In genomic region chr1:214438059-214438458, GRCh38 we compare ENCODE assay signal across 13 cellular contexts.
DNase-seq lines count a peak whose midpoint lies in the region; ATAC-seq and TF ChIP-seq lines count a peak whose summit lies in the region.
"Had no signal": no experiment of that assay in that cellular context is flagged by ENCODE, and none has a peak within 500 bp of the region (broad histone marks: within the 10 kb centered on the region; RNA-seq: fewer than 3 reads in every experiment).

No MANE protein-coding gene starts in this region.

- H3K36me3 ChIP-seq in OCI-LY1 (ENCODE audit: insufficient read depth, low read length) (no peaks in the 10 kb centered on the region), trophoblast cell (ENCODE audit: control insufficient read depth in 1 of 2, insufficient read depth in 2 of 2, low read length in 2 of 2) (peaks cover 3 to 4% of the 10 kb centered on the region in 2 experiments), body of pancreas (replicated peaks in 1 of 2; ENCODE audit: insufficient read depth in 1 of 2, low read depth in 2 of 2) (no peaks in the 10 kb centered on the region)

- H2BK12ac ChIP-seq in trophoblast cell (ENCODE audit: low read length), result peak overlapping the region; percentile 4

- peaks cover 1% of the 10 kb centered on the region for H3K27me3 Mint-ChIP-seq in activated CD4-positive, alpha-beta memory T cell treated with anti-CD3 and anti-CD28 coated beads for 36 hours
- H3K27me3 Mint-ChIP-seq in activated CD4-positive, alpha-beta memory T cell treated with anti-CD3 and anti-CD28 coated beads, Interleukin-2, amount 10 ng/mL, durations not matched to agents 7 days and 5 days, result peaks cover 3% of the 10 kb centered on the region
- no peaks in the 10 kb centered on the region for H3K27me3 Mint-ChIP-seq in chondrocyte (ENCODE audit: low read depth)

- H3K79me1 ChIP-seq in trophoblast cell (ENCODE audit: low read length), result peaks cover 13% of the 10 kb centered on the region

- intact Hi-C loops in activated CD4-positive, alpha-beta memory T cell treated with anti-CD3 and anti-CD28 coated beads for 36 hours (cut with micrococcal nuclease), result loop anchor here (2.0 to 5.0 kb wide), 6 partner anchors 41 to 604 kb away; partner anchors contain the start of gene SMYD2
- intact Hi-C loops in body of pancreas (cut with DNase I), result no loop called here

- peak overlapping the region; percentile 23 for H2BK5ac ChIP-seq in trophoblast cell (ENCODE audit: low read depth, low read length, poor library complexity)

- no peak for ATAC-seq in body of pancreas

- no peaks in the 10 kb centered on the region for H3K79me2 ChIP-seq in OCI-LY1 (ENCODE audit: insufficient read depth, low read length)
- H3K79me2 ChIP-seq in trophoblast cell (ENCODE audit: control insufficient read depth, insufficient read depth, low read length, poor library complexity), result peaks cover 1% of the 10 kb centered on the region

- H3K4me2 ChIP-seq in OCI-LY1 (ENCODE audit: low read length) (peak overlapping the region; percentile 67; the same call in 1 of the 2 replicates), trophoblast cell (ENCODE audit: low read length) (no peak overlapping the region)

- H3K27ac ChIP-seq in OCI-LY1 (ENCODE audit: low read depth, low read length, poor library complexity, severe bottlenecking) (peak overlapping the region; percentile 97), trophoblast cell (ENCODE audit: low read depth, low read length) (no peak overlapping the region), body of pancreas (peak overlapping the region in 2 of 4 donors; percentile 56 to 90)
- H3K27ac ChIP-seq: SK-N-MC had no signal

- H3K23ac ChIP-seq in trophoblast cell (ENCODE audit: low read length), result no peak overlapping the region

- H3K4me1 ChIP-seq in OCI-LY1 (ENCODE audit: insufficient read depth, low read length, severe bottlenecking) (peaks cover 44% of the 10 kb centered on the region), trophoblast cell (ENCODE audit: control insufficient read depth in 1 of 2, insufficient read depth in 2 of 2, low read length in 2 of 2) (peaks cover 9 to 12% of the 10 kb centered on the region in 2 experiments), body of pancreas (peaks cover 35% of the 10 kb centered on the region)

- peak overlapping the region; percentile 5 for H2AK5ac ChIP-seq in trophoblast cell (ENCODE audit: low read length)

- H4K20me1 ChIP-seq in OCI-LY1 (ENCODE audit: insufficient read depth, low read length), result no peaks in the 10 kb centered on the region

- H3K9ac ChIP-seq in OCI-LY1 (ENCODE audit: low read length) (peak overlapping the region; percentile 66), trophoblast cell (ENCODE audit: low read length) (no peak overlapping the region)

- CTCF ChIA-PET in activated CD4-positive, alpha-beta memory T cell treated with anti-CD3 and anti-CD28 coated beads for 36 hours (lab: Charles Lee), result interaction anchor here (2.3 kb wide), 1 partner anchor 13 kb away, joined by 6 read pairs; no protein-coding TSS in a partner anchor
- CTCF ChIA-PET in activated CD4-positive, alpha-beta memory T cell treated with anti-CD3 and anti-CD28 coated beads, Interleukin-2, amount 10 ng/mL, durations not matched to agents 7 days and 5 days (lab: Charles Lee), result no interaction called here

- no peak for DNase-seq in activated CD4-positive, alpha-beta memory T cell treated with anti-CD3 and anti-CD28 coated beads for 36 hours
- DNase-seq in activated CD4-positive, alpha-beta memory T cell treated with anti-CD3 and anti-CD28 coated beads, Interleukin-2, amount 10 ng/mL, durations not matched to agents 7 days and 5 days, result no peak
- DNase-seq in chondrocyte (ENCODE audit: low spot score) (no peak), trophoblast cell (peak; percentile 10 to 26), NCI-H146 treated with DMSO at 0.1 percent for 48 hours (lab: John Stamatoyannopoulos, UW; ENCODE audit: unreplicated experiment) (no peak), retina (no peak), body of pancreas (no peak)
- DNase-seq: activated naive CD4-positive, alpha-beta T cell; NCI-H1092; NCI-H526 treated with DMSO at 0.1 percent for 48 hours; stimulated activated CD4-positive, alpha-beta T cell treated with anti-CD3 and anti-CD28 coated beads, Interleukin-1b, Interleukin-23, amount 100 ng/mL, for 48 hours had no signal

- H3K4ac ChIP-seq in trophoblast cell (ENCODE audit: low read depth, low read length), result no peak overlapping the region

- peak overlapping the region; percentile 18 for H4K8ac ChIP-seq in trophoblast cell (ENCODE audit: low read depth, low read length)

- no peaks in the 10 kb centered on the region for H3K27me3 ChIP-seq in OCI-LY1 (ENCODE audit: insufficient read depth, low read length)
- no peaks in the 10 kb centered on the region for H3K27me3 ChIP-seq in trophoblast cell (ENCODE audit: insufficient read depth, low read length)
- no peaks in the 10 kb centered on the region for H3K27me3 ChIP-seq in body of pancreas

- WGBS in trophoblast cell (ENCODE audit: extremely low coverage, insufficient coverage, insufficient read length), result no CpG with 5 or more reads among the region's 6 CpGs
- WGBS in body of pancreas, 2 donors, result 85 to 89% methylated on average over 6 of the region's 6 CpGs

- H4K12ac ChIP-seq in trophoblast cell (ENCODE audit: low read depth, low read length), result no peak overlapping the region

- H2AFZ ChIP-seq in OCI-LY1 (ENCODE audit: low read length) (no peak overlapping the region), trophoblast cell (ENCODE audit: insufficient read depth, low read length, poor library complexity) (no peak overlapping the region)

- no peak for TF ChIP-seq POLR2A in body of pancreas (IDR thresholded peaks at IDR 0.05)

- peak overlapping the region; percentile 10 for H3K14ac ChIP-seq in trophoblast cell (ENCODE audit: low read length)

- no peaks in the 10 kb centered on the region for H3K9me3 ChIP-seq in OCI-LY1 (ENCODE audit: low read length)
- no peaks in the 10 kb centered on the region for H3K9me3 ChIP-seq in trophoblast cell (ENCODE audit: insufficient read depth, low read depth, low read length)
- H3K9me3 ChIP-seq in body of pancreas, result no peaks in the 10 kb centered on the region

- H3K18ac ChIP-seq in trophoblast cell (ENCODE audit: low read length), result peak overlapping the region; percentile 20

- no peaks in the 10 kb centered on the region for H3K9me3 Mint-ChIP-seq in activated CD4-positive, alpha-beta memory T cell treated with anti-CD3 and anti-CD28 coated beads for 36 hours
- H3K9me3 Mint-ChIP-seq in activated CD4-positive, alpha-beta memory T cell treated with anti-CD3 and anti-CD28 coated beads, Interleukin-2, amount 10 ng/mL, durations not matched to agents 7 days and 5 days, result peaks cover 2% of the 10 kb centered on the region
- H3K9me3 Mint-ChIP-seq in chondrocyte (ENCODE audit: low read depth), result no peaks in the 10 kb centered on the region

- H3K4me1 Mint-ChIP-seq in activated CD4-positive, alpha-beta memory T cell treated with anti-CD3 and anti-CD28 coated beads for 36 hours (ENCODE audit: low read depth), result peaks cover 41% of the 10 kb centered on the region
- H3K4me1 Mint-ChIP-seq in activated CD4-positive, alpha-beta memory T cell treated with anti-CD3 and anti-CD28 coated beads, Interleukin-2, amount 10 ng/mL, durations not matched to agents 7 days and 5 days, result peaks cover 44% of the 10 kb centered on the region
- peaks cover 68% of the 10 kb centered on the region for H3K4me1 Mint-ChIP-seq in chondrocyte (ENCODE audit: low read depth)

- TF ChIP-seq CTCF in OCI-LY1 (IDR thresholded peaks at IDR 0.05; ENCODE audit: low read length) (no peak), chondrocyte (IDR thresholded peaks at IDR 0.05) (no peak), body of pancreas (IDR thresholded peaks at IDR 0.05) (no peak)

- H3K27ac Mint-ChIP-seq in activated CD4-positive, alpha-beta memory T cell treated with anti-CD3 and anti-CD28 coated beads for 36 hours, result peak overlapping the region; percentile 96
- H3K27ac Mint-ChIP-seq in activated CD4-positive, alpha-beta memory T cell treated with anti-CD3 and anti-CD28 coated beads, Interleukin-2, amount 10 ng/mL, durations not matched to agents 7 days and 5 days, result no peak overlapping the region
- peak overlapping the region; percentile 4 for H3K27ac Mint-ChIP-seq in chondrocyte (ENCODE audit: unreplicated experiment)

- H3K9me2 ChIP-seq in OCI-LY1 (ENCODE audit: low read depth, low read length), result no peaks in the 10 kb centered on the region

- POLR2A ChIA-PET in activated CD4-positive, alpha-beta memory T cell treated with anti-CD3 and anti-CD28 coated beads for 36 hours (lab: Charles Lee), result no interaction called here
- POLR2A ChIA-PET in activated CD4-positive, alpha-beta memory T cell treated with anti-CD3 and anti-CD28 coated beads, Interleukin-2, amount 10 ng/mL, durations not matched to agents 7 days and 5 days (lab: Charles Lee), result interaction anchor here (1.3 to 3.0 kb wide), 2 partner anchors 11 to 164 kb away, joined by 6 to 24 read pairs; no protein-coding TSS in a partner anchor

- no peak overlapping the region for H3K4me3 Mint-ChIP-seq in activated CD4-positive, alpha-beta memory T cell treated with anti-CD3 and anti-CD28 coated beads for 36 hours
- no peak overlapping the region for H3K4me3 Mint-ChIP-seq in activated CD4-positive, alpha-beta memory T cell treated with anti-CD3 and anti-CD28 coated beads, Interleukin-2, amount 10 ng/mL, durations not matched to agents 7 days and 5 days
- no peak overlapping the region for H3K4me3 Mint-ChIP-seq in chondrocyte (ENCODE audit: unreplicated experiment)

- peak overlapping the region; percentile 0 for H2BK120ac ChIP-seq in trophoblast cell (ENCODE audit: insufficient read depth, low read length, poor library complexity)

- H3K4me3 ChIP-seq in OCI-LY1 (ENCODE audit: low read depth, low read length, poor library complexity, severe bottlenecking), result no peak overlapping the region
- no peak overlapping the region for H3K4me3 ChIP-seq in trophoblast cell (ENCODE audit: low read depth, low read length)
- H3K4me3 ChIP-seq in body of pancreas, result no peak overlapping the region
- H3K4me3 ChIP-seq: SK-N-MC had no signal

- peak overlapping the region; percentile 21 for H4K91ac ChIP-seq in trophoblast cell (ENCODE audit: low read depth, low read length)

- no peaks in the 10 kb centered on the region for H3K36me3 Mint-ChIP-seq in activated CD4-positive, alpha-beta memory T cell treated with anti-CD3 and anti-CD28 coated beads for 36 hours
- H3K36me3 Mint-ChIP-seq in activated CD4-positive, alpha-beta memory T cell treated with anti-CD3 and anti-CD28 coated beads, Interleukin-2, amount 10 ng/mL, durations not matched to agents 7 days and 5 days (ENCODE audit: low read depth), result no peaks in the 10 kb centered on the region
- H3K36me3 Mint-ChIP-seq in chondrocyte (ENCODE audit: low read depth), result peaks cover 3% of the 10 kb centered on the region

- H3F3A ChIP-seq in OCI-LY1 (ENCODE audit: insufficient read depth, low read length), result no peaks in the 10 kb centered on the region

Comparison
In these comparisons a context has a peak if more than half of its experiments do, and no peak if none do; other contexts are left out.
1. DNase-seq: peak in trophoblast cell (2 of 2); none in activated CD4-positive, alpha-beta memory T cell treated with anti-CD3 and anti-CD28 coated beads for 36 hours (single experiment), activated CD4-positive, alpha-beta memory T cell treated with anti-CD3 and anti-CD28 coated beads, Interleukin-2, amount 10 ng/mL, durations not matched to agents 7 days and 5 days (single experiment), chondrocyte (single experiment), NCI-H146 treated with DMSO at 0.1 percent for 48 hours (single experiment), retina (single experiment) and body of pancreas (0 of 4).